Comparison of ENCODE assay signal across 27 cellular contexts in genomic region chr4:127212269-127212580, GRCh38.
DNase-seq lines count a peak whose midpoint lies in the region; ATAC-seq, FAIRE-seq and TF ChIP-seq lines count a peak whose summit lies in the region.
"Had no signal": no experiment of that assay in that cellular context is flagged by ENCODE, and none has a peak within 500 bp of the region (broad histone marks: within the 10 kb centered on the region; RNA-seq: fewer than 3 reads in every experiment).

No MANE protein-coding gene starts in this region.

- CTCF ChIA-PET in MCF 10A (lab: Yijun Ruan, JAX): interaction anchor here (0.7 kb wide), 1 partner anchor 1307 kb away, joined by 4 read pairs; no protein-coding TSS in a partner anchor

- no peak for TF ChIP-seq CTCF in breast epithelium (IDR thresholded peaks at IDR 0.05)
- no peak for TF ChIP-seq CTCF in MCF 10A (IDR thresholded peaks at IDR 0.05; ENCODE audit: unreplicated experiment)
- TF ChIP-seq CTCF in vagina (IDR thresholded peaks at IDR 0.05): no peak

- no peak for FAIRE-seq in frontal cortex (lab: Jason Lieb, UNC)
- FAIRE-seq: GM18507, TTC549 had no signal

- H3K27me3 Mint-ChIP-seq in MCF 10A (ENCODE audit: insufficient read depth, unreplicated experiment): no peaks in the 10 kb centered on the region
- H3K27me3 Mint-ChIP-seq: activated T-helper 17 cell treated with anti-CD3 and anti-CD28 coated beads, Interleukin-2, amount 50 U/mL, for 72 hours; stimulated activated naive CD8-positive, alpha-beta T cell treated with anti-CD3 and anti-CD28 coated beads, Interleukin-15, Interleukin-2, amounts not matched to agents 100 ng/mL and 50 ng/mL, for 24 hours; type B pancreatic cell had no signal

- POLR2A ChIA-PET in MCF 10A (lab: Yijun Ruan, JAX): no interaction called here

- H3K36me3 Mint-ChIP-seq in MCF 10A (ENCODE audit: insufficient read depth, unreplicated experiment): no peaks in the 10 kb centered on the region
- H3K36me3 Mint-ChIP-seq: activated naive CD4-positive, alpha-beta T cell treated with anti-CD3 and anti-CD28 coated beads, Interleukin-2, amount 50 U/mL, for 72 hours; type B pancreatic cell had no signal

- H3K4me3 ChIP-seq in breast epithelium (no peak overlapping the region), vagina (no peak overlapping the region)
- H3K4me3 ChIP-seq: MG63, Peyer's patch, SJSA1 had no signal

- TF ChIP-seq POLR2A in breast epithelium (IDR thresholded peaks at IDR 0.05) (no peak), vagina (IDR thresholded peaks at IDR 0.05) (no peak)

- H3K27ac ChIP-seq in breast epithelium: peak overlapping the region; percentile 65 to 80
- peak overlapping the region; percentile 3 for H3K27ac ChIP-seq in vagina
- H3K27ac ChIP-seq: 22Rv1, Peyer's patch, SJSA1 had no signal

- no peaks in the 10 kb centered on the region for H3K4me1 Mint-ChIP-seq in MCF 10A (ENCODE audit: insufficient read depth, unreplicated experiment)
- H3K4me1 Mint-ChIP-seq: activated T-helper 17 cell treated with anti-CD3 and anti-CD28 coated beads, Interleukin-2, amount 50 U/mL, for 72 hours; neural crest cell had no signal

- H3K36me3 ChIP-seq in breast epithelium (no peaks in the 10 kb centered on the region), vagina (no peaks in the 10 kb centered on the region)
- H3K36me3 ChIP-seq: MG63, Peyer's patch, SJSA1 had no signal

- DNase-seq in breast epithelium (ENCODE audit: low spot score in 2 of 2): no peak
- no peak for DNase-seq in MCF 10A (ENCODE audit: unreplicated experiment)
- peak; percentile 38 for DNase-seq in dedifferentiated amniotic fluid mesenchymal stem cell (ENCODE audit: extremely low spot score)
- no peak for DNase-seq in sciatic nerve (ENCODE audit: low spot score)
- DNase-seq in vagina (ENCODE audit: extremely low spot score in 2 of 2): no peak
- DNase-seq in stimulated activated CD8-positive, alpha-beta memory T cell treated with anti-CD3 and anti-CD28 coated beads, Interleukin-4, amount 100 ng/mL, for 48 hours: no peak
- DNase-seq in frontal cortex (ENCODE audit: low spot score in 2 of 2): no peak
- DNase-seq in NCI-H2227 (lab: John Stamatoyannopoulos, UW; ENCODE audit: unreplicated experiment): no peak
- DNase-seq: activated CD4-positive, alpha-beta T cell treated with anti-CD3 and anti-CD28 coated beads, Interleukin-2, amount 50 U/mL, for 48 hours; activated CD8-positive, alpha-beta memory T cell treated with anti-CD3 and anti-CD28 coated beads, Interleukin-2, amount 50 U/mL, for 4 hours; cerebellar nuclear complex; head of caudate nucleus; mammary epithelial cell; MG63; NCI-H226; NCI-H69; Peyer's patch had no signal

- H3K9me3 Mint-ChIP-seq in MCF 10A (ENCODE audit: unreplicated experiment): no peaks in the 10 kb centered on the region
- H3K9me3 Mint-ChIP-seq: activated T-helper 17 cell treated with anti-CD3 and anti-CD28 coated beads, Interleukin-2, amount 50 U/mL, for 72 hours had no signal

- H3K9me3 ChIP-seq in breast epithelium: no peaks in the 10 kb centered on the region
- H3K9me3 ChIP-seq in vagina: no peaks in the 10 kb centered on the region
- H3K9me3 ChIP-seq: MG63, Peyer's patch had no signal

- no TSS peak for BruUV-seq in MCF 10A (replicated peaks; lab: Mats Ljungman, UMichigan)

- intact Hi-C loops in breast epithelium (cut with DNase I; ENCODE audit: low total_unique reads) (no loop called here), MCF 10A (cut with micrococcal nuclease) (no loop called here), sciatic nerve (cut with DNase I) (no loop called here), vagina (cut with DNase I) (no loop called here)

- no peak overlapping the region for H3K27ac Mint-ChIP-seq in MCF 10A (ENCODE audit: low read depth, unreplicated experiment)
- H3K27ac Mint-ChIP-seq: activated naive CD4-positive, alpha-beta T cell treated with anti-CD3 and anti-CD28 coated beads, Interleukin-2, amount 50 U/mL, for 72 hours; activated T-helper 17 cell treated with anti-CD3 and anti-CD28 coated beads, Interleukin-2, amount 50 U/mL, for 72 hours; stimulated activated naive CD8-positive, alpha-beta T cell treated with anti-CD3 and anti-CD28 coated beads, Interleukin-15, Interleukin-2, amounts not matched to agents 100 ng/mL and 50 ng/mL, for 24 hours; T-helper 1 cell treated with Interleukin-12 subunit alpha and Interleukin-12 subunit beta and Interleukin-4 antibody, amounts not matched to agents 30 μg/mL and 1 μg/mL, for 36 hours; type B pancreatic cell had no signal

- H3K27me3 ChIP-seq in breast epithelium: no peaks in the 10 kb centered on the region
- no peaks in the 10 kb centered on the region for H3K27me3 ChIP-seq in vagina
- H3K27me3 ChIP-seq: MG63, Peyer's patch, SJSA1 had no signal

- no peak overlapping the region for H3K4me3 Mint-ChIP-seq in MCF 10A (ENCODE audit: unreplicated experiment)
- H3K4me3 Mint-ChIP-seq: activated T-helper 17 cell treated with anti-CD3 and anti-CD28 coated beads, Interleukin-2, amount 50 U/mL, for 72 hours; neural crest cell; stimulated activated naive CD8-positive, alpha-beta T cell treated with anti-CD3 and anti-CD28 coated beads, Interleukin-15, Interleukin-2, amounts not matched to agents 100 ng/mL and 50 ng/mL, for 24 hours; T-helper 1 cell treated with Interleukin-12 subunit alpha and Interleukin-12 subunit beta and Interleukin-4 antibody, amounts not matched to agents 30 μg/mL and 1 μg/mL, for 36 hours; type B pancreatic cell had no signal

- peak; percentile 72 for ATAC-seq in sciatic nerve
- ATAC-seq: activated naive CD4-positive, alpha-beta T cell treated with anti-CD3 and anti-CD28 coated beads, Interleukin-2, amount 50 U/mL, for 72 hours; activated T-helper 17 cell treated with anti-CD3 and anti-CD28 coated beads, Interleukin-2, amount 50 U/mL, for 72 hours had no signal

- H3K4me1 ChIP-seq in breast epithelium (no peaks in the 10 kb centered on the region), vagina (peaks cover 8% of the 10 kb centered on the region)
- H3K4me1 ChIP-seq: SJSA1 had no signal
